8 cellular contexts compared by ENCODE assay signal in the genomic region with DNA sequence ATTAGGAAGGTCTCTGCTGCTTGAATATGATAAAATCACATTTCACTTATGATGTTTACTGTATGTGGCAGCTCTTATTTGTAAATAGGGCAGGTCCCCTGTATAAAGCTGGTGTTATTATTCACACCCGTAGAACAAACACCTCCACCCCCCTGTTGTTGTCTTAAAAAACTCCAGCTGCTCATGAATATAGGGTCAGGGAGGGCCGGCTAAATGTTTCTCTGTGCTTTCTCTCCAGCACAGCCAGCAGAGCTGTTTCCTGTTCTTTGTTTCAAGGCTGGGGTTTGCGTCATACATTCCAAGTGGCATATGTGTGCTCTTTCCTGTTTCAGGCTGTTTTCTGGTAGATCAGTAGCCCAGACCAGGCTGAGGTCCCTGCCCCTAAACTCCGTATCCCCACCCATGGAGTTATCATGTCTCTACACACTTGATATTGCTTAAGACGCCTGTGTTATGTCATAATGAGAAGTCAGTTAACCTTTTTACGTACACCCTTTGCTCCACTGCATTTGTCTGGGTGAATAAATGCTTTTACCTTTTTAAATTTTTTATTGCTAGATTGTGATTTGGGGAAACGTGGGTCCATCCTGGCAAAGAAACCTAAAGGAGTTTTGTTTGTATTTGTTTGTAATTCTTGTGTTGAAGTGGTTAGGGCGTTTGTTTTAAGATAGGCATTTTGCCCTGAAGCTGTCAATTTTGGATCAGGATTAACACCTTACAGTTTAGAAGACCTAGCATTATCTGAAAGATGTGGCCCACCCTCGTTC. TPM values are rescaled to one million over a fixed set of nuclear protein-coding genes. Genes with fewer than 3 reads are reported as not detected.
DNase-seq lines count a peak whose midpoint lies in the region; ATAC-seq and TF ChIP-seq lines count a peak whose summit lies in the region.

No MANE protein-coding gene starts in this region.

- intact Hi-C loops in breast epithelium (cut with DNase I; ENCODE audit: low total_unique reads): no loop called here

- H3K36me3 ChIP-seq in breast epithelium (no peaks in the 10 kb centered on the region), iPS DF 6.9 (ENCODE audit: control insufficient read depth, insufficient read depth, low read length) (no peaks in the 10 kb centered on the region), rectal smooth muscle tissue (ENCODE audit: control insufficient read depth, insufficient read depth, low read length) (no peaks in the 10 kb centered on the region)

- peaks cover 1 to 40% of the 10 kb centered on the region in 2 donors for H3K4me1 ChIP-seq in breast epithelium
- H3K4me1 ChIP-seq in iPS DF 6.9 (ENCODE audit: control insufficient read depth, insufficient read depth, low read length): peaks cover 5% of the 10 kb centered on the region
- peaks cover 51% of the 10 kb centered on the region for H3K4me1 ChIP-seq in rectal smooth muscle tissue (ENCODE audit: control insufficient read depth, insufficient read depth, low read length)

- peak overlapping the region; percentile 59 for H3K9ac ChIP-seq in rectal smooth muscle tissue (ENCODE audit: low read length)

- H3K27me3 ChIP-seq in breast epithelium (no peaks in the 10 kb centered on the region), iPS DF 6.9 (ENCODE audit: control insufficient read depth, insufficient read depth, low read length) (peaks cover 4% of the 10 kb centered on the region; the same call in 1 of the 2 replicates), rectal smooth muscle tissue (ENCODE audit: control insufficient read depth, insufficient read depth, low read length) (no peaks in the 10 kb centered on the region)

- DNase-seq in A172 (ENCODE audit: low spot score) (peak; percentile 94), NCI-H2029 treated with DMSO at 0.1 percent for 48 hours (lab: John Stamatoyannopoulos, UW) (peak; percentile 92), T-helper 9 cell (peak; percentile 53), breast epithelium (ENCODE audit: low spot score in 2 of 2) (peak in 1 of 2 donors; percentile 82), iPS DF 6.9 (ENCODE audit: low read depth, low spot score) (peak; percentile 91)

- TF ChIP-seq POLR2A in breast epithelium (IDR thresholded peaks at IDR 0.05): peak; percentile 26

- H3K9me3 ChIP-seq in breast epithelium (no peaks in the 10 kb centered on the region), iPS DF 6.9 (ENCODE audit: control insufficient read depth, insufficient read depth, low read length) (no peaks in the 10 kb centered on the region)

- peak overlapping the region; percentile 83 to 98 (median 95) for H3K4me3 ChIP-seq in breast epithelium
- H3K4me3 ChIP-seq in iPS DF 6.9 (ENCODE audit: low read length): no peak overlapping the region
- peak overlapping the region; percentile 80 for H3K4me3 ChIP-seq in rectal smooth muscle tissue (ENCODE audit: low read length)

- H3K27ac ChIP-seq in breast epithelium (peak overlapping the region; percentile 95 to 98), iPS DF 6.9 (ENCODE audit: low read length) (no peak overlapping the region), rectal smooth muscle tissue (ENCODE audit: low read depth, low read length) (peak overlapping the region; percentile 97)

- no peak for TF ChIP-seq CTCF in breast epithelium (IDR thresholded peaks at IDR 0.05)

- WGBS in iPS DF 6.9 (ENCODE audit: insufficient coverage, insufficient read length): no CpG with 5 or more reads among the region's 9 CpGs

- ATAC-seq in GM19043 (IDR thresholded peaks at IDR 0.05; ENCODE audit: low read depth, unreplicated experiment): peak; percentile 37
- no peak for ATAC-seq in HG03457 (IDR thresholded peaks at IDR 0.05; ENCODE audit: unreplicated experiment)

RNA-seq across cellular contexts. Expression of a gene that starts 3.2 kb away (rescaled TPM):
- total RNA-seq in A172 (2014; rRNA removed; shearing (Covaris generic)): 6.4 and 8.9 TPM in 2 replicates
- 10 to 100 TPM; 33.4 to 48.5 (median 36.0) TPM for total RNA-seq in breast epithelium
